ENCODE assay signal across 11 cellular contexts in genomic region chr9:124000784-124001444, GRCh38. TPM values are rescaled to one million over a fixed set of nuclear protein-coding genes. Genes with fewer than 3 reads are reported as not detected.
DNase-seq lines count a peak whose midpoint lies in the region; ATAC-seq and TF ChIP-seq lines count a peak whose summit lies in the region.
"Had no signal": no experiment of that assay in that cellular context is flagged by ENCODE, and none has a peak within 500 bp of the region (broad histone marks: within the 10 kb centered on the region; RNA-seq: fewer than 3 reads in every experiment).

No MANE protein-coding gene starts in this region.

- H3K36me3 Mint-ChIP-seq in activated T-cell treated with anti-CD3 and anti-CD28 coated beads, Interleukin-2, amount 50 U/mL, for 4 hours (ENCODE audit: insufficient read depth) = no peaks in the 10 kb centered on the region
- peaks cover 4% of the 10 kb centered on the region for H3K36me3 Mint-ChIP-seq in endothelial cell (ENCODE audit: low read depth, unreplicated experiment)
- no peaks in the 10 kb centered on the region for H3K36me3 Mint-ChIP-seq in stimulated activated effector memory CD8-positive, alpha-beta T cell treated with anti-CD3 and anti-CD28 coated beads, Interleukin-12 subunit alpha, Interleukin-12 subunit beta, amount 100 ng/mL, for 72 hours

- H3K9me3 ChIP-seq in OCI-LY3 (ENCODE audit: insufficient read depth, low read length) = no peaks in the 10 kb centered on the region

- H3K27ac ChIP-seq in OCI-LY3 (ENCODE audit: low read length) = no peak overlapping the region

- H3K9ac ChIP-seq in OCI-LY3 (ENCODE audit: low read length) = no peak overlapping the region

- no peak for DNase-seq in activated T-cell treated with anti-CD3 and anti-CD28 coated beads, Interleukin-2, amount 50 U/mL, for 4 hours
- DNase-seq in activated T-cell treated with anti-CD3 and anti-CD28 coated beads, Interleukin-2, amount 50 U/mL, for 48 hours = no peak
- DNase-seq in endothelial cell (ENCODE audit: low spot score) = no peak
- no peak for DNase-seq in stimulated activated effector memory CD8-positive, alpha-beta T cell treated with anti-CD3 and anti-CD28 coated beads, Interleukin-12 subunit alpha, Interleukin-12 subunit beta, amount 100 ng/mL, for 72 hours (ENCODE audit: low spot score in 2 of 2)
- no peak for DNase-seq in G401 (ENCODE audit: low spot score)
- no peak for DNase-seq in omental fat pad (ENCODE audit: low spot score)
- DNase-seq: activated effector memory CD4-positive, alpha-beta T cell treated with anti-CD3 and anti-CD28 coated beads, Interleukin-2, amount 50 U/mL, for 16 hours; NCI-H446 had no signal

- no peak for ATAC-seq in activated T-cell treated with anti-CD3 and anti-CD28 coated beads, Interleukin-2, amount 50 U/mL, for 4 hours
- no peak for ATAC-seq in stimulated activated effector memory CD8-positive, alpha-beta T cell treated with anti-CD3 and anti-CD28 coated beads, Interleukin-12 subunit alpha, Interleukin-12 subunit beta, amount 100 ng/mL, for 72 hours
- no peak for ATAC-seq in HG03025 (IDR thresholded peaks at IDR 0.05; ENCODE audit: low FRiP score, unreplicated experiment)
- ATAC-seq in omental fat pad (ENCODE audit: low FRiP score) = no peak

- no peak overlapping the region for H2AFZ ChIP-seq in OCI-LY3 (ENCODE audit: low read depth, low read length)

- peaks cover 33% of the 10 kb centered on the region for H3K4me1 Mint-ChIP-seq in activated T-cell treated with anti-CD3 and anti-CD28 coated beads, Interleukin-2, amount 50 U/mL, for 4 hours (ENCODE audit: low read depth)
- H3K4me1 Mint-ChIP-seq in endothelial cell (ENCODE audit: unreplicated experiment) = peaks cover 27% of the 10 kb centered on the region
- H3K4me1 Mint-ChIP-seq in stimulated activated effector memory CD8-positive, alpha-beta T cell treated with anti-CD3 and anti-CD28 coated beads, Interleukin-12 subunit alpha, Interleukin-12 subunit beta, amount 100 ng/mL, for 72 hours = peaks cover 40% of the 10 kb centered on the region

- in situ Hi-C loops in G401 (cut with HindIII; ENCODE audit: low sequenced_read_pairs) = no loop called here

- peaks cover 87% of the 10 kb centered on the region for H3K27me3 Mint-ChIP-seq in activated T-cell treated with anti-CD3 and anti-CD28 coated beads, Interleukin-2, amount 50 U/mL, for 4 hours (ENCODE audit: low read depth)
- H3K27me3 Mint-ChIP-seq in endothelial cell (ENCODE audit: unreplicated experiment) = peaks cover 54% of the 10 kb centered on the region

- H3K4me1 ChIP-seq in OCI-LY3 (ENCODE audit: low read length) = peaks cover 54% of the 10 kb centered on the region

- peaks cover 65% of the 10 kb centered on the region for H3K27me3 ChIP-seq in OCI-LY3 (ENCODE audit: low read depth, low read length)

- no peak overlapping the region for H3K27ac Mint-ChIP-seq in endothelial cell (ENCODE audit: unreplicated experiment)
- no peak overlapping the region for H3K27ac Mint-ChIP-seq in stimulated activated effector memory CD8-positive, alpha-beta T cell treated with anti-CD3 and anti-CD28 coated beads, Interleukin-12 subunit alpha, Interleukin-12 subunit beta, amount 100 ng/mL, for 72 hours

- no peaks in the 10 kb centered on the region for H4K20me1 ChIP-seq in OCI-LY3 (ENCODE audit: insufficient read depth, low read length)

- no peaks in the 10 kb centered on the region for H3K36me3 ChIP-seq in OCI-LY3 (replicated peaks; ENCODE audit: low read depth, low read length)

- H3K4me3 Mint-ChIP-seq in activated T-cell treated with anti-CD3 and anti-CD28 coated beads, Interleukin-2, amount 50 U/mL, for 4 hours = peak overlapping the region; percentile 2
- peak overlapping the region; percentile 83 for H3K4me3 Mint-ChIP-seq in endothelial cell (ENCODE audit: unreplicated experiment)
- peak overlapping the region; percentile 46 for H3K4me3 Mint-ChIP-seq in stimulated activated effector memory CD8-positive, alpha-beta T cell treated with anti-CD3 and anti-CD28 coated beads, Interleukin-12 subunit alpha, Interleukin-12 subunit beta, amount 100 ng/mL, for 72 hours

- H3K4me2 ChIP-seq in OCI-LY3 (ENCODE audit: low read length) = peak overlapping the region; percentile 85; the same call in 1 of the 2 replicates

- no peaks in the 10 kb centered on the region for H3K79me2 ChIP-seq in OCI-LY3 (ENCODE audit: low read length)

- TF ChIP-seq CTCF in OCI-LY3 (IDR thresholded peaks at IDR 0.05; ENCODE audit: low read depth, low read length) (no peak), endothelial cell (IDR thresholded peaks at IDR 0.05; ENCODE audit: unreplicated experiment) (no peak), omental fat pad (IDR thresholded peaks at IDR 0.05) (no peak)

- peak overlapping the region; percentile 76 for H3K4me3 ChIP-seq in OCI-LY3 (ENCODE audit: low read length)

- no peaks in the 10 kb centered on the region for H3K9me3 Mint-ChIP-seq in activated T-cell treated with anti-CD3 and anti-CD28 coated beads, Interleukin-2, amount 50 U/mL, for 4 hours
- peaks cover 4% of the 10 kb centered on the region for H3K9me3 Mint-ChIP-seq in endothelial cell (ENCODE audit: unreplicated experiment)
- H3K9me3 Mint-ChIP-seq in stimulated activated effector memory CD8-positive, alpha-beta T cell treated with anti-CD3 and anti-CD28 coated beads, Interleukin-12 subunit alpha, Interleukin-12 subunit beta, amount 100 ng/mL, for 72 hours = no peaks in the 10 kb centered on the region

RNA-seq across cellular contexts. Expression of gene LHX2, which starts 10.7 kb away (rescaled TPM):
- under 1 TPM in 1 of 3 donors, not detected in 2; 0.10 TPM for total RNA-seq in activated T-cell treated with anti-CD3 and anti-CD28 coated beads, Interleukin-2, amount 50 U/mL, for 4 hours
- total RNA-seq in endothelial cell (ENCODE audit: unreplicated experiment) (not detected), omental fat pad (not detected)
- 31.6 and 36.9 TPM in 2 replicates for total RNA-seq in G401 (2014; rRNA removed; shearing (Covaris generic))
- total RNA-seq: subcutaneous adipose tissue had no signal

Comparison
In these comparisons a context has a peak if more than half of its experiments do, and no peak if none do; other contexts are left out.
1. H3K4me3 Mint-ChIP-seq: peak in every context shown above with its lines; median percentile 83 in endothelial cell; 46 in stimulated activated effector memory CD8-positive, alpha-beta T cell treated with anti-CD3 and anti-CD28 coated beads, Interleukin-12 subunit alpha, Interleukin-12 subunit beta, amount 100 ng/mL, for 72 hours; 2 in activated T-cell treated with anti-CD3 and anti-CD28 coated beads, Interleukin-2, amount 50 U/mL, for 4 hours.
2. RNA of gene LHX2, which starts 10.7 kb away (total RNA-seq): 31.6 to 36.9 TPM in G401; 0.10 TPM in activated T-cell treated with anti-CD3 and anti-CD28 coated beads, Interleukin-2, amount 50 U/mL, for 4 hours, not detected in endothelial cell (single experiment) and not detected in omental fat pad; every median in the first group is over 10 times any median in the second.